Comparison of ENCODE assay signal across 20 cellular contexts in genomic region chr11:35566161-35566560, GRCh38. TPM values are rescaled to one million over a fixed set of nuclear protein-coding genes. Genes with fewer than 3 reads are reported as not detected.
"Had no signal": no experiment of that assay in that cellular context is flagged by ENCODE, and none has a peak within 500 bp of the region (broad histone marks: within the 10 kb centered on the region; RNA-seq: fewer than 3 reads in every experiment).

No MANE protein-coding gene starts in this region.

- H3K4me3 ChIP-seq: heart right ventricle, lung, ovary, smooth muscle cell, tibial artery, upper lobe of left lung, uterus had no signal

- H3K9me3 ChIP-seq: neutrophil, upper lobe of left lung, uterus had no signal

- H3K36me3 ChIP-seq: heart right ventricle, neutrophil, ovary, tibial artery, upper lobe of left lung, uterus had no signal

- DNase-seq: erythroblast; foreskin melanocyte; heart right ventricle; hypothalamus; kidney glomerular epithelial cell; mesendoderm; naive thymus-derived CD4-positive, alpha-beta T cell; ovary; right cardiac atrium; stimulated activated CD4-positive, alpha-beta T cell treated with anti-CD3 and anti-CD28 coated beads, Interleukin-4, amount 100 ng/mL, for 1 hour; stimulated activated CD8-positive, alpha-beta memory T cell treated with anti-CD3 and anti-CD28 coated beads, Interleukin-4, amount 100 ng/mL, for 48 hours; stimulated activated naive CD8-positive, alpha-beta T cell treated with anti-CD3 and anti-CD28 coated beads, Interleukin-15, Interleukin-2, amounts not matched to agents 100 U/mL and 50 U/mL, for 24 hours; tibial artery; upper lobe of left lung; uterus had no signal

- H3K27me3 ChIP-seq: ovary, tibial artery, upper lobe of left lung, uterus had no signal

- H3K27ac ChIP-seq: neutrophil, ovary, tibial artery, uterus had no signal

- H3K4me1 ChIP-seq: uterus had no signal

- H3K4me2 ChIP-seq: smooth muscle cell had no signal

- ATAC-seq: left lobe of liver; naive thymus-derived CD4-positive, alpha-beta T cell; stimulated activated effector memory CD8-positive, alpha-beta T cell treated with anti-CD3 and anti-CD28 coated beads, Interleukin-12 subunit alpha, Interleukin-12 subunit beta, amount 100 ng/mL, for 72 hours; stimulated activated naive CD8-positive, alpha-beta T cell treated with anti-CD3 and anti-CD28 coated beads, Interleukin-15, Interleukin-2, amounts not matched to agents 100 U/mL and 50 U/mL, for 24 hours had no signal

RNA-seq across cellular contexts. Expression of gene PAMR1, which starts 40.7 kb away (rescaled TPM):
- total RNA-seq: naive thymus-derived CD4-positive, alpha-beta T cell had no signal
- polyA plus RNA-seq: naive thymus-derived CD4-positive, alpha-beta T cell had no signal

RNA-seq across cellular contexts. Expression of gene FJX1, which starts 52.1 kb away (rescaled TPM):
- polyA plus RNA-seq: naive thymus-derived CD4-positive, alpha-beta T cell had no signal
